ENCODE assay signal across 12 cellular contexts in the genomic region with DNA sequence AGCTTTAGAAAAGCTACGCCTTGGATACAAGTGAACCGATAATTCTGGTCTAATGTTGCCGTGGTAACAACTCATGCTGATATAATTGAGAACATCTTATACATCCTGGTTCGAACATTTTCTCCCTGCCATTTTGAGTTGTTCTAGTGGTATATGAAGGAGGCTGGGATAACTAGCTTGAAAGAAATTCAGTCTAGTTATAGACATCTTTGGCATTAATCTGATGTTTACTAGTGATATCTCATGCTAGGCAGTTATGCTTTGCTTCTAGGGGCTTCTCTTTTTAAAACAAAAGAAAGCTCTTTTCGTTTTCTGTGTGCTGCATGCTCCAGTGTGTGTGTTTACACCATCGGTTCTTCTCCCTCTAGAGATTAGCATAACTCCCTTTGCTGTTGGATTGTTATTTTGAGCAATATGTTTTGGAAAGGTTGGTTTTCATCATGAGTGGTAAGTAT. TPM values are rescaled to one million over a fixed set of nuclear protein-coding genes. Genes with fewer than 3 reads are reported as not detected.
DNase-seq lines count a peak whose midpoint lies in the region; ATAC-seq, FAIRE-seq and TF ChIP-seq lines count a peak whose summit lies in the region.
"Had no signal": no experiment of that assay in that cellular context is flagged by ENCODE, and none has a peak within 500 bp of the region (broad histone marks: within the 10 kb centered on the region; RNA-seq: fewer than 3 reads in every experiment).

No MANE protein-coding gene starts in this region.

- no peak for FAIRE-seq in astrocyte (lab: Jason Lieb, UNC)
- peak; percentile 32 for FAIRE-seq in pancreas (lab: Jason Lieb, UNC)

- H3K9ac ChIP-seq in astrocyte (ENCODE audit: low read length) = peak overlapping the region; percentile 61

- H3K27me3 Mint-ChIP-seq in activated CD4-positive, alpha-beta T cell treated with anti-CD3 and anti-CD28 coated beads for 36 hours = no peaks in the 10 kb centered on the region
- H3K27me3 Mint-ChIP-seq in astrocyte (ENCODE audit: low read depth, unreplicated experiment) = no peaks in the 10 kb centered on the region

- CTCF ChIA-PET in activated CD4-positive, alpha-beta T cell treated with anti-CD3 and anti-CD28 coated beads for 36 hours (lab: Charles Lee) = interaction anchor here (1.0 to 1.9 kb wide), 4 partner anchors 15 to 40 kb away, joined by 3 to 8 read pairs (median 6); a partner anchor contains a TSS

- H3K4me3 Mint-ChIP-seq in activated CD4-positive, alpha-beta T cell treated with anti-CD3 and anti-CD28 coated beads for 36 hours = peak overlapping the region; percentile 67
- no peak overlapping the region for H3K4me3 Mint-ChIP-seq in astrocyte (ENCODE audit: unreplicated experiment)

- H3K9me3 Mint-ChIP-seq in activated CD4-positive, alpha-beta T cell treated with anti-CD3 and anti-CD28 coated beads for 36 hours (ENCODE audit: low read depth) = no peaks in the 10 kb centered on the region
- H3K9me3 Mint-ChIP-seq in astrocyte (ENCODE audit: unreplicated experiment) = no peaks in the 10 kb centered on the region

- peak; percentile 32 for ATAC-seq in activated CD4-positive, alpha-beta T cell treated with anti-CD3 and anti-CD28 coated beads for 36 hours
- ATAC-seq in pancreas (peak in 2 of 4 donors; percentile 28 to 51), HG03565 (IDR thresholded peaks at IDR 0.05; ENCODE audit: unreplicated experiment) (no peak)

- no peaks in the 10 kb centered on the region for H3K79me2 ChIP-seq in astrocyte (ENCODE audit: insufficient read depth, low read length)

- in situ Hi-C loops in HAP-1 (cut with MboI; ENCODE audit: low sequenced_read_pairs) = loop anchor here (25.0 kb wide), 2 partner anchors 273 to 448 kb away; no protein-coding TSS in a partner anchor

- peaks cover 81% of the 10 kb centered on the region for H3K4me1 Mint-ChIP-seq in activated CD4-positive, alpha-beta T cell treated with anti-CD3 and anti-CD28 coated beads for 36 hours
- peaks cover 3% of the 10 kb centered on the region for H3K4me1 Mint-ChIP-seq in astrocyte (ENCODE audit: low read depth, unreplicated experiment)

- H3K27me3 ChIP-seq in astrocyte (ENCODE audit: insufficient read depth, low read length) (no peaks in the 10 kb centered on the region), pancreas (no peaks in the 10 kb centered on the region), HAP-1 (ENCODE audit: low read depth) (no peaks in the 10 kb centered on the region)

- H3K4me2 ChIP-seq in astrocyte (ENCODE audit: low read length) = peak overlapping the region; percentile 82

- H3K9me3 ChIP-seq in astrocyte (ENCODE audit: insufficient read depth, low read depth, low read length) (no peaks in the 10 kb centered on the region), pancreas (no peaks in the 10 kb centered on the region), HAP-1 (no peaks in the 10 kb centered on the region)

- H3K4me3 ChIP-seq in astrocyte (ENCODE audit: insufficient read depth, low read depth, low read length) = peak overlapping the region; percentile 45
- peak overlapping the region in 1 of 4 donors; percentile 5 for H3K4me3 ChIP-seq in pancreas
- no peak overlapping the region for H3K4me3 ChIP-seq in HAP-1

- intact Hi-C loops in activated CD4-positive, alpha-beta T cell treated with anti-CD3 and anti-CD28 coated beads for 36 hours (cut with DNase I, micrococcal nuclease) = loop anchor here in 1 of 2 experiments (5.0 kb wide), 2 partner anchors 87 to 1113 kb away; a partner anchor contains a TSS
- intact Hi-C loops in pancreas (cut with DNase I) = no loop called here

- DNase-seq in activated CD4-positive, alpha-beta T cell treated with anti-CD3 and anti-CD28 coated beads for 36 hours = no peak
- DNase-seq in activated CD4-positive, alpha-beta T cell treated with anti-CD3 and anti-CD28 coated beads, Interleukin-2, amount 50 U/mL, for 1 hour = no peak
- peak; percentile 81 for DNase-seq in NCI-H2227 (lab: John Stamatoyannopoulos, UW; ENCODE audit: unreplicated experiment)
- no peak for DNase-seq in astrocyte (ENCODE audit: low read depth)
- no peak for DNase-seq in pancreas
- no peak for DNase-seq in HAP-1 (ENCODE audit: low spot score in 2 of 2)
- DNase-seq in DMS114 treated with DMSO at 0.1 percent for 48 hours (lab: John Stamatoyannopoulos, UW; ENCODE audit: unreplicated experiment) = no peak
- DNase-seq: activated CD4-positive, alpha-beta T cell treated with anti-CD3 and anti-CD28 coated beads, Interleukin-2, amount 50 U/mL, for 48 hours; islet precursor cell; NCI-H510A; stimulated activated CD8-positive, alpha-beta memory T cell treated with anti-CD3 and anti-CD28 coated beads, Interleukin-4, amount 100 ng/mL, for 48 hours had no signal

- H2AFZ ChIP-seq in astrocyte (ENCODE audit: low read depth, low read length) = peak overlapping the region; percentile 50

- peak overlapping the region; percentile 77 for H3K27ac Mint-ChIP-seq in activated CD4-positive, alpha-beta T cell treated with anti-CD3 and anti-CD28 coated beads for 36 hours
- H3K27ac Mint-ChIP-seq in astrocyte (ENCODE audit: unreplicated experiment) = no peak overlapping the region

- TF ChIP-seq CTCF in astrocyte (IDR thresholded peaks at IDR 0.05; ENCODE audit: insufficient read depth, low read depth, low read length) = no peak
- no peak for TF ChIP-seq CTCF in pancreas (IDR thresholded peaks at IDR 0.05)

- H3K27ac ChIP-seq in astrocyte (ENCODE audit: low read depth, low read length) (no peak overlapping the region), pancreas (no peak overlapping the region)

- H4K20me1 ChIP-seq in astrocyte (ENCODE audit: insufficient read depth, low read length) = no peaks in the 10 kb centered on the region

- H3K36me3 ChIP-seq in astrocyte (ENCODE audit: insufficient read depth, low read length) (no peaks in the 10 kb centered on the region), pancreas (no peaks in the 10 kb centered on the region), HAP-1 (replicated peaks) (no peaks in the 10 kb centered on the region)

- H3K4me1 ChIP-seq in astrocyte (ENCODE audit: insufficient read depth, low read length) (no peaks in the 10 kb centered on the region), pancreas (no peaks in the 10 kb centered on the region), HAP-1 (peaks cover 4% of the 10 kb centered on the region; the same call in 1 of the 2 replicates)

- POLR2A ChIA-PET in activated CD4-positive, alpha-beta T cell treated with anti-CD3 and anti-CD28 coated beads for 36 hours (lab: Charles Lee) = no interaction called here

- H3K36me3 Mint-ChIP-seq in activated CD4-positive, alpha-beta T cell treated with anti-CD3 and anti-CD28 coated beads for 36 hours (ENCODE audit: low read depth) = no peaks in the 10 kb centered on the region
- H3K36me3 Mint-ChIP-seq in astrocyte (ENCODE audit: low read depth, unreplicated experiment) = no peaks in the 10 kb centered on the region

- WGBS in pancreas, 2 donors = 78 to 85% methylated on average over 6 of the region's 6 CpGs

RNA-seq across cellular contexts. Expression of a gene that starts 20.5 kb away (rescaled TPM):
- total RNA-seq in activated CD4-positive, alpha-beta T cell treated with anti-CD3 and anti-CD28 coated beads for 36 hours = 10 to 100 TPM; 22.2 to 25.5 TPM
- total RNA-seq in astrocyte = 60.7 and 64.9 TPM in 2 replicates
- 10 to 100 TPM in 4 of 6 donors, 1 to 10 TPM in 2; 8.0 to 29.7 (median 14.0) TPM for total RNA-seq in pancreas
- 10 to 100 TPM in 1 of 2 donors, 1 to 10 TPM in 1; 7.3 to 21.5 TPM for polyA plus RNA-seq in pancreas
